8 cellular contexts compared by ENCODE assay signal in the genomic region with DNA sequence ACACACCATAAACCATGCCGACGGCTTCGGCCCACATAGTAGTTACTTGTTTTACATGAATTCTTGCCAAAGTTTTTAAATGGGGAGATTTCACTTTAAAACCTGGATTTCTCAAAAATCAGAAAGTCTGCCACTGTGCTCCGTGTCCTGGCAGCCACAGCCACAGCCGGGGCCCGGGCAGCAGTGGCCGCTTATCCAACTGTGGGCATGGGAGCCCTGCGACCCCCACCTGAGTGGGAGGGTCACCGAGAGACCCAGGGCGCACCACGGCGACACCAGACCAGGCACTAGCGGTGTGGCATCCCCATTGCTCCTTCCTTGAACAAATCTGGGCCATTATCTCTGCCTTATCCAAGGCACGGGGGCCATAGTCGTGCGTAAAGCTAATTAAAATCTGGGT.
"Had no signal": no experiment of that assay in that cellular context is flagged by ENCODE, and none has a peak within 500 bp of the region (broad histone marks: within the 10 kb centered on the region; RNA-seq: fewer than 3 reads in every experiment).

No MANE protein-coding gene starts in this region.

- H3K4me3 ChIP-seq: GM12878 had no signal

- FAIRE-seq: G401.6, GM12878, GM12891, GM12892, GM18507, GM19239 had no signal

- DNase-seq: GDM1, GF-D8 had no signal
